Comparison of ENCODE assay signal across 10 cellular contexts in the genomic region with DNA sequence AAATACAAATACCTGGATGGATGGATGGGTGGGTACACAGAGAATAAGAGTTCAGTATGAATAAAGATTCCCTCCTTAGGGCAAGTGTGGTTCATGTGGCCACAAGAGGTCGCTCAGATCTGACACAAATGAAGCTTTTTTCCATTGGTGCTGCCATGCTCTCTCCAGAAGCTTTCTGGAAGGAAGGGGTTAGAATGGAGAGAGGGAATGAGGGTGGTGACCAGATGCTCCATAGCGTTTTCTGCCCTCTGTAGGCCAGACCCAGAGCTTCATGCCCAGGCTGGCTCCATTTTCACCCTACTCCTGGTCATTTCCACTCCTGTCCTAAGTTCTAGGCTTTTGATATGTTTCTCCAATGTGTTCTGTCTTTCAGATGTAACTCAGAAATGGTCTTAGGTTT. TPM values are rescaled to one million over a fixed set of nuclear protein-coding genes. Genes with fewer than 3 reads are reported as not detected.
DNase-seq lines count a peak whose midpoint lies in the region; ATAC-seq and TF ChIP-seq lines count a peak whose summit lies in the region.
"Had no signal": no experiment of that assay in that cellular context is flagged by ENCODE, and none has a peak within 500 bp of the region (broad histone marks: within the 10 kb centered on the region; RNA-seq: fewer than 3 reads in every experiment).

No MANE protein-coding gene starts in this region.

- TF ChIP-seq CTCF in DOHH2 (IDR thresholded peaks at IDR 0.05; ENCODE audit: low read depth, low read length, poor library complexity, severe bottlenecking), result peak; percentile 80
- TF ChIP-seq CTCF in KMS-11 (conservative IDR thresholded peaks at IDR 0.05; ENCODE audit: low read depth, low read length), result peak; percentile 99
- peak; percentile 83 for TF ChIP-seq CTCF in fibroblast of villous mesenchyme (IDR thresholded peaks at IDR 0.05; ENCODE audit: insufficient read depth, low read depth, low read length)

- H3K27me3 Mint-ChIP-seq in activated T-cell treated with anti-CD3 and anti-CD28 coated beads, Interleukin-2, amount 50 U/mL, for 4 hours (ENCODE audit: low read depth), result peaks cover 8% of the 10 kb centered on the region
- H3K27me3 Mint-ChIP-seq: activated naive CD8-positive, alpha-beta T cell had no signal

- H3K9me2 ChIP-seq in DOHH2 (replicated peaks; ENCODE audit: control insufficient read depth, low read length), result no peaks in the 10 kb centered on the region

- no peak overlapping the region for H3K4me3 ChIP-seq in DOHH2 (ENCODE audit: low read length)
- no peak overlapping the region for H3K4me3 ChIP-seq in KMS-11 (IDR thresholded peaks at IDR 0.05; ENCODE audit: insufficient read depth, low read depth, low read length)
- H3K4me3 ChIP-seq in NT2/D1 (ENCODE audit: insufficient read length, low read depth), result no peak overlapping the region
- H3K4me3 ChIP-seq in fibroblast of villous mesenchyme (ENCODE audit: low read depth, low read length), result no peak overlapping the region

- H3K27ac ChIP-seq in DOHH2 (ENCODE audit: low read depth, low read length) (no peak overlapping the region), KMS-11 (no peak overlapping the region)

- H3K9me3 Mint-ChIP-seq in activated T-cell treated with anti-CD3 and anti-CD28 coated beads, Interleukin-2, amount 50 U/mL, for 4 hours, result no peaks in the 10 kb centered on the region

- H3K27me3 ChIP-seq in DOHH2 (ENCODE audit: control insufficient read depth, low read length), result peaks cover 60% of the 10 kb centered on the region
- H3K27me3 ChIP-seq in KMS-11 (ENCODE audit: insufficient read depth, low read depth), result no peaks in the 10 kb centered on the region; the same call in 1 of the 2 replicates
- no peaks in the 10 kb centered on the region for H3K27me3 ChIP-seq in NT2/D1 (ENCODE audit: insufficient read depth, insufficient read length)

- H2AFZ ChIP-seq in KMS-11 (ENCODE audit: low read depth), result peak overlapping the region; percentile 5; the same call in 1 of the 2 replicates

- H3K36me3 ChIP-seq in DOHH2 (ENCODE audit: control insufficient read depth, low read length), result no peaks in the 10 kb centered on the region
- no peaks in the 10 kb centered on the region for H3K36me3 ChIP-seq in KMS-11 (ENCODE audit: insufficient read depth)
- no peaks in the 10 kb centered on the region for H3K36me3 ChIP-seq in NT2/D1 (ENCODE audit: insufficient read depth, insufficient read length, low read length)

- peaks cover 23% of the 10 kb centered on the region for H3K4me1 Mint-ChIP-seq in activated T-cell treated with anti-CD3 and anti-CD28 coated beads, Interleukin-2, amount 50 U/mL, for 4 hours (ENCODE audit: low read depth)

- H3K4me3 Mint-ChIP-seq in activated T-cell treated with anti-CD3 and anti-CD28 coated beads, Interleukin-2, amount 50 U/mL, for 4 hours, result no peak overlapping the region
- H3K4me3 Mint-ChIP-seq: activated naive CD8-positive, alpha-beta T cell had no signal

- H3K4me2 ChIP-seq in DOHH2 (ENCODE audit: low read length), result no peak overlapping the region
- 0 out of 2 replicates have a peak overlapping the region, but pooled peaks have one; percentile 55 for H3K4me2 ChIP-seq in KMS-11

- H4K20me1 ChIP-seq in DOHH2 (ENCODE audit: control insufficient read depth, insufficient read depth, low read depth, low read length) (no peaks in the 10 kb centered on the region), KMS-11 (ENCODE audit: insufficient read depth) (no peaks in the 10 kb centered on the region)

- no peaks in the 10 kb centered on the region for H3F3A ChIP-seq in DOHH2 (ENCODE audit: control insufficient read depth, insufficient read depth)

- H3K9me3 ChIP-seq in DOHH2 (ENCODE audit: control insufficient read depth, insufficient read depth, low read length), result no peaks in the 10 kb centered on the region
- H3K9me3 ChIP-seq in NT2/D1 (ENCODE audit: insufficient read depth, low read length), result no peaks in the 10 kb centered on the region

- peak; percentile 87 for DNase-seq in NT2/D1 (ENCODE audit: low read depth, low spot score)
- DNase-seq in activated T-cell treated with anti-CD3 and anti-CD28 coated beads, Interleukin-2, amount 50 U/mL, for 4 hours, result peak; percentile 29
- peak; percentile 88 for DNase-seq in fibroblast of villous mesenchyme (ENCODE audit: low read depth)
- DNase-seq in nucleus accumbens (lab: John Stamatoyannopoulos, UW), result peak in 38 of 56 donors; percentile 1 to 61 (median 16)
- DNase-seq in occipital lobe (lab: John Stamatoyannopoulos, UW), result no peak

- H3K4me1 ChIP-seq in DOHH2 (ENCODE audit: control insufficient read depth, low read length) (no peaks in the 10 kb centered on the region), KMS-11 (ENCODE audit: low read depth, poor library complexity, severe bottlenecking) (peaks cover 32% of the 10 kb centered on the region), NT2/D1 (ENCODE audit: insufficient read depth, insufficient read length) (no peaks in the 10 kb centered on the region)

- ATAC-seq in activated T-cell treated with anti-CD3 and anti-CD28 coated beads, Interleukin-2, amount 50 U/mL, for 4 hours, result peak; percentile 48 to 60
- no peak for ATAC-seq in GM21825 (IDR thresholded peaks at IDR 0.05; ENCODE audit: unreplicated experiment)

- H3K79me2 ChIP-seq in DOHH2 (ENCODE audit: control insufficient read depth, low read length), result no peaks in the 10 kb centered on the region
- no peaks in the 10 kb centered on the region for H3K79me2 ChIP-seq in KMS-11 (ENCODE audit: insufficient read depth, low read depth)

- no peak overlapping the region for H3K9ac ChIP-seq in KMS-11
- H3K9ac ChIP-seq in NT2/D1 (ENCODE audit: insufficient read length, low read depth), result no peak overlapping the region

- H3K36me3 Mint-ChIP-seq in activated T-cell treated with anti-CD3 and anti-CD28 coated beads, Interleukin-2, amount 50 U/mL, for 4 hours (ENCODE audit: insufficient read depth), result no peaks in the 10 kb centered on the region
- H3K36me3 Mint-ChIP-seq: activated naive CD8-positive, alpha-beta T cell had no signal

RNA-seq across cellular contexts. Expression of a gene that starts 3.3 kb away (rescaled TPM):
- total RNA-seq in activated T-cell treated with anti-CD3 and anti-CD28 coated beads, Interleukin-2, amount 50 U/mL, for 4 hours, result under 1 TPM in 1 of 3 donors, not detected in 2; 0.41 TPM
- total RNA-seq in fibroblast of villous mesenchyme (not detected in 2 replicates), occipital lobe (not detected)
- total RNA-seq: urinary bladder had no signal

RNA-seq across cellular contexts. Expression of a gene that starts 18.1 kb away (rescaled TPM):
- total RNA-seq in activated T-cell treated with anti-CD3 and anti-CD28 coated beads, Interleukin-2, amount 50 U/mL, for 4 hours, result 10 to 100 TPM; 30.2 to 36.7 (median 36.3) TPM
- total RNA-seq in fibroblast of villous mesenchyme (5.8 and 6.0 TPM in 2 replicates), occipital lobe (21.4 TPM)

RNA-seq across cellular contexts. Expression of a gene that starts 27.8 kb away (rescaled TPM):
- 1 to 10 TPM in 2 of 3 donors, under 1 TPM in 1; 0.98 to 1.3 (median 1.2) TPM for total RNA-seq in activated T-cell treated with anti-CD3 and anti-CD28 coated beads, Interleukin-2, amount 50 U/mL, for 4 hours
- total RNA-seq in fibroblast of villous mesenchyme (not detected in 2 replicates), occipital lobe (not detected)
